8 cellular contexts compared by ENCODE assay signal in genomic region chr12:50167026-50167742, GRCh38. TPM values are rescaled to one million over a fixed set of nuclear protein-coding genes. Genes with fewer than 3 reads are reported as not detected.
DNase-seq lines count a peak whose midpoint lies in the region; ATAC-seq and TF ChIP-seq lines count a peak whose summit lies in the region.

TSS of gene CERS5 (minus strand) at chr12:50167369. CDS start at chr12:50167297, 72 bp downstream.

- no peak for TF ChIP-seq CTCF in GM06990 (IDR thresholded peaks at IDR 0.05; ENCODE audit: insufficient read depth, low read length, poor library complexity, severe bottlenecking)

- H3K4me3 ChIP-seq in GM06990 (replicated peaks; ENCODE audit: low read depth, low read length), result peak within 1 kb of the TSS; percentile 90

- H3K9me3 Mint-ChIP-seq in activated naive CD4-positive, alpha-beta T cell treated with anti-CD3 and anti-CD28 coated beads, Interleukin-2, amount 50 U/mL, for 24 hours, result no peaks in the 10 kb centered on the region

- peak within 1 kb of the TSS; percentile 85 for H3K4me3 Mint-ChIP-seq in activated naive CD4-positive, alpha-beta T cell treated with anti-CD3 and anti-CD28 coated beads, Interleukin-2, amount 50 U/mL, for 24 hours

- H3K27me3 Mint-ChIP-seq in activated naive CD4-positive, alpha-beta T cell treated with anti-CD3 and anti-CD28 coated beads, Interleukin-2, amount 50 U/mL, for 24 hours, result no peaks in the 10 kb centered on the region

- H3K36me3 Mint-ChIP-seq in activated naive CD4-positive, alpha-beta T cell treated with anti-CD3 and anti-CD28 coated beads, Interleukin-2, amount 50 U/mL, for 24 hours, result peaks cover 1% of the 10 kb centered on the region

- peak; percentile 98 for ATAC-seq in HG02588 (IDR thresholded peaks at IDR 0.05; ENCODE audit: unreplicated experiment)
- ATAC-seq in SK-N-SH treated with all-trans-retinoic acid at 6 μM for 48 hours, result peak; percentile 98

- peak within 1 kb of the TSS; percentile 77 for H3K27ac ChIP-seq in temporal lobe (ENCODE audit: low read depth, low read length)

- H3K27ac Mint-ChIP-seq in activated naive CD4-positive, alpha-beta T cell treated with anti-CD3 and anti-CD28 coated beads, Interleukin-2, amount 50 U/mL, for 24 hours, result peak within 1 kb of the TSS; percentile 90

- no peaks in the 10 kb centered on the region for H3K27me3 ChIP-seq in GM06990 (replicated peaks; ENCODE audit: control insufficient read depth, insufficient read depth, low read length)

- DNase-seq in GM06990 (ENCODE audit: extremely low read depth, insufficient read length), result peak; percentile 99
- peak; percentile 89 for DNase-seq in NCI-H1092 (lab: John Stamatoyannopoulos, UW)
- DNase-seq in globus pallidus (ENCODE audit: low spot score), result peak; percentile 99
- peak; percentile 98 for DNase-seq in occipital lobe (lab: John Stamatoyannopoulos, UW)

- no peaks in the 10 kb centered on the region for H3K36me3 ChIP-seq in GM06990 (ENCODE audit: control insufficient read depth, insufficient read depth, low read length)

- H3K4me1 Mint-ChIP-seq in activated naive CD4-positive, alpha-beta T cell treated with anti-CD3 and anti-CD28 coated beads, Interleukin-2, amount 50 U/mL, for 24 hours, result peaks cover 22% of the 10 kb centered on the region

TF ChIP-seq in SK-N-SH treated with all-trans-retinoic acid at 6 μM for 48 hours, 23 proteins besides CTCF, POLR2A, EP300 and RAD21:
- no peak for TF ChIP-seq ESRRG (CRISPR knock-in tag; IDR thresholded peaks at IDR 0.05)
- TF ChIP-seq ZNF70 (CRISPR knock-in tag; IDR thresholded peaks at IDR 0.05), result no peak
- TF ChIP-seq RARB (CRISPR knock-in tag; IDR thresholded peaks at IDR 0.05), result no peak
- TF ChIP-seq TCF4 (CRISPR knock-in tag; IDR thresholded peaks at IDR 0.05; ENCODE audit: borderline replicate concordance), result no peak
- peak; percentile 76 for TF ChIP-seq ZFP30 (CRISPR knock-in tag; IDR thresholded peaks at IDR 0.05)
- no peak for TF ChIP-seq ZNF565 (CRISPR knock-in tag; conservative IDR thresholded peaks at IDR 0.05; ENCODE audit: low read depth)
- no peak for TF ChIP-seq TSHZ2 (CRISPR knock-in tag; IDR thresholded peaks at IDR 0.05)
TF ChIP-seq in SK-N-SH treated with all-trans-retinoic acid at 6 μM for 48 hours: peak in this region for 1.

RNA-seq across cellular contexts. Expression of gene CERS5, which starts in this region (rescaled TPM):
- 115 TPM for total RNA-seq in occipital lobe
- total RNA-seq in temporal lobe, result 74.3 TPM

Comparison
In these comparisons a context has a peak if more than half of its experiments do, and no peak if none do; other contexts are left out.
1. Peak in every context shown above with its lines: DNase-seq, ATAC-seq, H3K4me3 ChIP-seq and H3K27ac ChIP-seq.